Comparison of ENCODE assay signal across 14 cellular contexts in the genomic region with DNA sequence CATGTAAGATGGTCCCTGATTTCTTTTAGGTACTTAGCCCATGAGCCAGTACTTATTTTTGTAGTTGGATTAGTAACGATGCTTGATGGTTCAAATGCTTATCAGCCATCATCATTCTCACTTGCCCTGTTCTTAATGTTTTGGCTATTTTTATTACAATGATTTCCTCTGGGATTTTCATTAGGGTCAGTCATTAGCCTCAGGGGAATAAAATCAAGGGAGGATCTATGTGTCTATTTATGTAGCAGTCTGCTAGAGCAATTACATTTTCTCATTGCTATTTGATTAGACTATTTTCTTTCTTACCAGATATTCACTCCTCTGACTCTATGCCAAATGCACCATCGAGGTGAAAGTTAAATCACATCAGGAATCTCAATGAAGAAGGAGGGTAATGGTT. TPM values are rescaled to one million over a fixed set of nuclear protein-coding genes. Genes with fewer than 3 reads are reported as not detected.
DNase-seq lines count a peak whose midpoint lies in the region; ATAC-seq lines count a peak whose summit lies in the region.
"Had no signal": no experiment of that assay in that cellular context is flagged by ENCODE, and none has a peak within 500 bp of the region (broad histone marks: within the 10 kb centered on the region; RNA-seq: fewer than 3 reads in every experiment).

No MANE protein-coding gene starts in this region.

- DNase-seq in Right ventricle myocardium superior (no peak), left cardiac atrium (no peak), ELR (ENCODE audit: low read depth) (peak; percentile 17), M059J (ENCODE audit: low read depth) (peak; percentile 73), DMS114 treated with DMSO at 0.1 percent for 48 hours (lab: John Stamatoyannopoulos, UW; ENCODE audit: unreplicated experiment) (no peak)
- DNase-seq: 8988T; AML-193; CD8-positive, alpha-beta memory T cell; DMS 273 treated with DMSO at 0.1 percent for 48 hours; DMS79; GF-D8 had no signal

- intact Hi-C loops in Right ventricle myocardium superior (cut with DNase I) (no loop called here), left cardiac atrium (cut with DNase I) (loop anchor here in 1 of 2 donors (5.0 kb wide), 1 partner anchor 73 kb away; no protein-coding TSS in a partner anchor)

- ATAC-seq in Right ventricle myocardium superior (ENCODE audit: poor library complexity) = peak; percentile 46
- no peak for ATAC-seq in left cardiac atrium
- ATAC-seq in HG02763 (IDR thresholded peaks at IDR 0.05; ENCODE audit: unreplicated experiment) = no peak
- ATAC-seq in HG03521 (IDR thresholded peaks at IDR 0.05; ENCODE audit: unreplicated experiment) = no peak

RNA-seq across cellular contexts. Expression of a gene that starts 10.9 kb away (rescaled TPM):
- 108 TPM for total RNA-seq in Right ventricle myocardium superior
- 100 to 1,000 TPM in 1 of 2 donors, 10 to 100 TPM in 1; 97.5 to 117 TPM for total RNA-seq in left cardiac atrium
- total RNA-seq in M059J (2014; rRNA removed; shearing (Covaris generic)) = 412 and 437 TPM in 2 replicates

RNA-seq across cellular contexts. Expression of a gene that starts 46.1 kb away (rescaled TPM):
- total RNA-seq in Right ventricle myocardium superior (1.1 TPM), left cardiac atrium (1 to 10 TPM; 2.3 to 5.4 TPM)
- total RNA-seq in M059J (2014; rRNA removed; shearing (Covaris generic)) = 10.7 and 14.0 TPM in 2 replicates
- total RNA-seq: H1 had no signal

RNA-seq across cellular contexts. Expression of a gene that starts 59.9 kb away (rescaled TPM):
- total RNA-seq in Right ventricle myocardium superior (29.1 TPM), left cardiac atrium (10 to 100 TPM; 29.0 to 35.6 TPM)
- total RNA-seq in M059J (2014; rRNA removed; shearing (Covaris generic)) = 42.6 and 43.1 TPM in 2 replicates

Comparison
In these comparisons a context has a peak if more than half of its experiments do, and no peak if none do; other contexts are left out.
1. DNase-seq: peak in ELR (single experiment) and M059J (single experiment); none in Right ventricle myocardium superior (single experiment), left cardiac atrium (single experiment) and DMS114 treated with DMSO at 0.1 percent for 48 hours (single experiment).